Comparison of ENCODE assay signal across 14 cellular contexts in the genomic region with DNA sequence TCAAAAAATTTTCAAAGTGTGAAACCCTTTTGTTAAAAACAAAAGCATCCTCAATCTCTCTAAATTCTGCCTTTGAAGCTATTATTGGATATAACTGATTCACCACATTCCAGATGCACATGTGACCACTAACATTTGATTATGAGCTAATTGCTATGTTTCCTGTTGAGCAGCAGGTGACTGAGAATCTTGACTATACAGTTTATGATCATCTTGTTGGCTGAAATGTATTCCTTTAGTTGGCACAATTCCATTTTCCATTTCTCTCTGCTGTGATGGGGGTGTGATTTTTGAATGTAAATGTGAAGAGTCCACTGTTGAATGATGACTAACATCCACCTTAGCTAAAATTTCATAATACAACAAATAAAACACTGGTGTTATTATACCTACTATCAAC. TPM values are rescaled to one million over a fixed set of nuclear protein-coding genes. Genes with fewer than 3 reads are reported as not detected.
DNase-seq lines count a peak whose midpoint lies in the region; ATAC-seq, FAIRE-seq and TF ChIP-seq lines count a peak whose summit lies in the region.
"Had no signal": no experiment of that assay in that cellular context is flagged by ENCODE, and none has a peak within 500 bp of the region (broad histone marks: within the 10 kb centered on the region; RNA-seq: fewer than 3 reads in every experiment).

No MANE protein-coding gene starts in this region.

- no peak overlapping the region for H3K4me3 ChIP-seq in SK-N-SH (ENCODE audit: low read depth in 2 of 2, low read length in 1 of 2)
- H3K4me3 ChIP-seq in mesenchymal stem cell (ENCODE audit: insufficient read depth in 1 of 2, low read depth in 1 of 2, low read length in 2 of 2) = no peak overlapping the region
- no peak overlapping the region for H3K4me3 ChIP-seq in upper lobe of right lung
- H3K4me3 ChIP-seq: hepatocyte, Peyer's patch, skin epidermis had no signal

- H3K4me2 ChIP-seq in SK-N-SH (no peak overlapping the region), mesenchymal stem cell (ENCODE audit: low read length, poor library complexity, severe bottlenecking) (no peak overlapping the region)
- H3K4me2 ChIP-seq: hepatocyte had no signal

- H4K91ac ChIP-seq in mesenchymal stem cell (ENCODE audit: low read length) = no peak overlapping the region

- H3K27ac ChIP-seq in SK-N-SH (ENCODE audit: low read depth in 2 of 2, low read length in 1 of 2) (no peak overlapping the region), mesenchymal stem cell (ENCODE audit: low read length, poor library complexity, severe bottlenecking) (peak overlapping the region; percentile 74), upper lobe of right lung (no peak overlapping the region)
- H3K27ac ChIP-seq: hepatocyte, Peyer's patch, skin epidermis had no signal

- no peak for FAIRE-seq in GM12892 (lab: Jason Lieb, UNC)

- H3K14ac ChIP-seq in mesenchymal stem cell (ENCODE audit: low read length in 2 of 2) = no peak overlapping the region

- H3K79me2 ChIP-seq in SK-N-SH (ENCODE audit: insufficient read depth) = peaks cover 16% of the 10 kb centered on the region; the same call in 1 of the 2 replicates
- H3K79me2 ChIP-seq: hepatocyte had no signal

- no peak for TF ChIP-seq POLR2A in GM12892 (IDR thresholded peaks at IDR 0.05; ENCODE audit: low read depth, low read length)

- no peaks in the 10 kb centered on the region for H3K27me3 ChIP-seq in SK-N-SH (ENCODE audit: insufficient read depth)
- no peaks in the 10 kb centered on the region for H3K27me3 ChIP-seq in mesenchymal stem cell (ENCODE audit: control insufficient read depth in 1 of 2, insufficient read depth in 1 of 2, low read length in 2 of 2)
- no peaks in the 10 kb centered on the region for H3K27me3 ChIP-seq in upper lobe of right lung
- H3K27me3 ChIP-seq: hepatocyte, Peyer's patch had no signal

- H4K20me1 ChIP-seq in SK-N-SH (ENCODE audit: insufficient read depth) = no peaks in the 10 kb centered on the region

- H2BK12ac ChIP-seq in mesenchymal stem cell (ENCODE audit: low read length in 2 of 2) = no peak overlapping the region

- peaks cover 7% of the 10 kb centered on the region for H3F3A ChIP-seq in SK-N-SH (replicated peaks; ENCODE audit: insufficient read depth)

- peaks cover 8% of the 10 kb centered on the region for H3K79me1 ChIP-seq in mesenchymal stem cell (replicated peaks; ENCODE audit: low read length, poor library complexity, severe bottlenecking)

- no peak overlapping the region for H2BK120ac ChIP-seq in mesenchymal stem cell (ENCODE audit: low read depth, low read length)

- POLR2A ChIA-PET in SK-N-SH (lab: Yijun Ruan, JAX) = no interaction called here

- TF ChIP-seq RAD21 in SK-N-SH (IDR thresholded peaks at IDR 0.05; ENCODE audit: low read length) = no peak

- DNase-seq in SK-N-SH (no peak), NCI-H1436 treated with DMSO at 0.1 percent for 48 hours (lab: John Stamatoyannopoulos, UW) (peak; percentile 92), SK-MEL-5 (ENCODE audit: low read depth, low spot score) (peak; percentile 51), mesenchymal stem cell (no peak), upper lobe of right lung (no peak), GOT3 (lab: John Stamatoyannopoulos, UW) (no peak), GM12892 (ENCODE audit: insufficient read length) (no peak)
- DNase-seq: activated naive CD4-positive, alpha-beta T cell treated with Interleukin-2 at 50 U/mL for 16 hours; midbrain; Peyer's patch had no signal

- ATAC-seq in SK-N-SH treated with all-trans-retinoic acid at 6 μM for 48 hours = no peak; the same call in 1 of the 3 replicates
- no peak for ATAC-seq in upper lobe of right lung
- ATAC-seq: activated CD4-positive, CD25-positive, alpha-beta regulatory T cell treated with anti-CD3 and anti-CD28 coated beads, Interleukin-2, amount 50 U/mL, for 24 hours had no signal

- H3K9me2 ChIP-seq in SK-N-SH = no peaks in the 10 kb centered on the region

- CTCF ChIA-PET in SK-N-SH (lab: Yijun Ruan, JAX) = no interaction called here

- H3K9ac ChIP-seq in SK-N-SH (no peak overlapping the region), mesenchymal stem cell (ENCODE audit: low read length) (no peak overlapping the region)

- no peak for TF ChIP-seq CTCF in SK-N-SH (IDR thresholded peaks at IDR 0.05)
- no peak for TF ChIP-seq CTCF in upper lobe of right lung (IDR thresholded peaks at IDR 0.05)

- H3K23ac ChIP-seq in mesenchymal stem cell (ENCODE audit: low read length in 2 of 2) = no peak overlapping the region

- in situ Hi-C loops in SK-MEL-5 (cut with HindIII; ENCODE audit: low pct_unique_long_range_greater_than_20kb, low sequenced_read_pairs) = no loop called here

- H3K9me3 ChIP-seq in SK-N-SH (no peaks in the 10 kb centered on the region), mesenchymal stem cell (ENCODE audit: control insufficient read depth, low read length) (no peaks in the 10 kb centered on the region), upper lobe of right lung (no peaks in the 10 kb centered on the region)
- H3K9me3 ChIP-seq: Peyer's patch had no signal

- no peak overlapping the region for H4K8ac ChIP-seq in mesenchymal stem cell (ENCODE audit: low read length)

- TF ChIP-seq EP300 in SK-N-SH (IDR thresholded peaks at IDR 0.05; ENCODE audit: borderline replicate concordance in 1 of 2, low read depth in 1 of 2, low read length in 1 of 2) = no peak

- H2AFZ ChIP-seq in SK-N-SH (ENCODE audit: low read depth) (no peak overlapping the region), mesenchymal stem cell (ENCODE audit: low read depth, low read length) (no peak overlapping the region)
- H2AFZ ChIP-seq: hepatocyte had no signal

- H2AK5ac ChIP-seq in mesenchymal stem cell (ENCODE audit: low read length, severe bottlenecking) = no peak overlapping the region

- intact Hi-C loops in upper lobe of right lung (cut with DNase I) = no loop called here

- H2BK5ac ChIP-seq in mesenchymal stem cell (ENCODE audit: low read depth, low read length, poor library complexity, severe bottlenecking) = no peak overlapping the region

- H3K18ac ChIP-seq in mesenchymal stem cell (ENCODE audit: low read depth in 1 of 2, low read length in 2 of 2) = no peak overlapping the region

- no peak overlapping the region for H3K4ac ChIP-seq in mesenchymal stem cell (ENCODE audit: low read depth in 1 of 2, low read length in 2 of 2)

- H3K36me3 ChIP-seq in SK-N-SH (replicated peaks in 1 of 2; ENCODE audit: control insufficient read depth in 1 of 2, insufficient read depth in 2 of 2, low read length in 1 of 2) (peaks cover 47 to 60% of the 10 kb centered on the region in 2 experiments), mesenchymal stem cell (ENCODE audit: control insufficient read depth in 1 of 2, insufficient read depth in 2 of 2, low read depth in 1 of 2, low read length in 2 of 2) (peaks cover 6 to 63% of the 10 kb centered on the region in 2 experiments), upper lobe of right lung (peaks cover 58% of the 10 kb centered on the region)

- H3K4me1 ChIP-seq in SK-N-SH (ENCODE audit: control insufficient read depth in 1 of 2, insufficient read depth in 2 of 2, low read depth in 1 of 2, low read length in 1 of 2) (no peaks in the 10 kb centered on the region; a peak in 1 of 4 replicates), mesenchymal stem cell (ENCODE audit: control insufficient read depth, insufficient read depth, low read depth, low read length) (peaks cover 2% of the 10 kb centered on the region), upper lobe of right lung (no peaks in the 10 kb centered on the region)
- H3K4me1 ChIP-seq: Peyer's patch had no signal

- H2BK15ac ChIP-seq in mesenchymal stem cell (ENCODE audit: low read depth, poor library complexity, severe bottlenecking) = no peak overlapping the region

TF ChIP-seq in SK-N-SH, 30 proteins besides CTCF, POLR2A, EP300 and RAD21 (continues in another document):
- no peak for TF ChIP-seq MEF2A (IDR thresholded peaks at IDR 0.05; ENCODE audit: borderline replicate concordance, low read depth)

RNA-seq across cellular contexts. Expression of a gene that starts 10.7 kb away (rescaled TPM):
- 5.2 and 6.7 TPM in 2 replicates for polyA plus RNA-seq in SK-N-SH (2012; rRNA removed)
- polyA plus RNA-seq in SK-N-SH (2012; cell fraction: cytosol; rRNA removed) = 7.4 and 7.5 TPM in 2 replicates
- 2.4 and 4.0 TPM in 2 replicates for polyA plus RNA-seq in SK-N-SH (2012; cell fraction: nucleus; rRNA removed)
- total RNA-seq in SK-MEL-5 (2014; rRNA removed; shearing (Covaris generic)) = 13.7 and 15.3 TPM in 2 replicates
- polyA plus RNA-seq in SK-MEL-5 (2015; cell fraction: cytosol; rRNA removed) = 11.2 and 13.9 TPM in 2 replicates
- 21.5 and 22.8 TPM in 2 replicates for polyA plus RNA-seq in SK-MEL-5 (2015; cell fraction: nucleus; rRNA removed)
- polyA plus RNA-seq in mesenchymal stem cell (2013, experiment 1 of 2) = 20.8 TPM
- 22.0 TPM for polyA plus RNA-seq in mesenchymal stem cell (2013, experiment 2 of 2)
- total RNA-seq in upper lobe of right lung = 21.0 TPM
- 7.3 TPM for polyA plus RNA-seq in GM12892 (2012; ENCODE audit: missing spikeins)

RNA-seq across cellular contexts. Expression of a gene that starts 39.9 kb away (rescaled TPM):
- polyA plus RNA-seq in SK-N-SH (2012; rRNA removed) = 0.23 and 0.49 TPM in 2 replicates
- 0.35 and 0.41 TPM in 2 replicates for polyA plus RNA-seq in SK-N-SH (2012; cell fraction: cytosol; rRNA removed)
- polyA plus RNA-seq in SK-N-SH (2012; cell fraction: nucleus; rRNA removed) = 0.35 and 0.38 TPM in 2 replicates
- total RNA-seq in SK-MEL-5 (2014; rRNA removed; shearing (Covaris generic)) = 0.21 and 0.58 TPM in 2 replicates
- 0.09 and 0.11 TPM in 2 replicates for polyA plus RNA-seq in SK-MEL-5 (2015; cell fraction: cytosol; rRNA removed)
- 1.2 and 13.4 TPM in 2 replicates for polyA plus RNA-seq in SK-MEL-5 (2015; cell fraction: nucleus; rRNA removed)
- polyA plus RNA-seq in mesenchymal stem cell (2013, experiment 1 of 2) = 0.36 TPM
- polyA plus RNA-seq in mesenchymal stem cell (2013, experiment 2 of 2) = 0.29 TPM
- total RNA-seq in upper lobe of right lung = 47.1 TPM
- polyA plus RNA-seq in GM12892 (2012; ENCODE audit: missing spikeins) = 0.64 TPM

RNA-seq across cellular contexts. Expression of a gene that starts 44.0 kb away (rescaled TPM):
- 16.4 and 17.1 TPM in 2 replicates for polyA plus RNA-seq in SK-N-SH (2012; rRNA removed)
- polyA plus RNA-seq in SK-N-SH (2012; cell fraction: cytosol; rRNA removed) = 20.8 and 21.6 TPM in 2 replicates
- polyA plus RNA-seq in SK-N-SH (2012; cell fraction: nucleus; rRNA removed) = 7.0 and 11.4 TPM in 2 replicates
- total RNA-seq in SK-MEL-5 (2014; rRNA removed; shearing (Covaris generic)) = 55.3 and 60.5 TPM in 2 replicates
- 83.7 and 105 TPM in 2 replicates for polyA plus RNA-seq in SK-MEL-5 (2015; cell fraction: cytosol; rRNA removed)
- polyA plus RNA-seq in SK-MEL-5 (2015; cell fraction: nucleus; rRNA removed) = 66.8 and 92.8 TPM in 2 replicates
- 6.6 TPM for polyA plus RNA-seq in mesenchymal stem cell (2013, experiment 1 of 2)
- polyA plus RNA-seq in mesenchymal stem cell (2013, experiment 2 of 2) = 6.2 TPM
- 0.93 TPM for total RNA-seq in upper lobe of right lung
- polyA plus RNA-seq in GM12892 (2012; ENCODE audit: missing spikeins) = 19.5 TPM

RNA-seq across cellular contexts. Expression of a gene that starts 44.1 kb away (rescaled TPM):
- 2.0 and 3.2 TPM in 2 replicates for polyA plus RNA-seq in SK-N-SH (2012; rRNA removed)
- 3.7 and 3.9 TPM in 2 replicates for polyA plus RNA-seq in SK-N-SH (2012; cell fraction: cytosol; rRNA removed)
- polyA plus RNA-seq in SK-N-SH (2012; cell fraction: nucleus; rRNA removed) = 3.4 and 3.5 TPM in 2 replicates
- 8.4 and 10.7 TPM in 2 replicates for total RNA-seq in SK-MEL-5 (2014; rRNA removed; shearing (Covaris generic))
- polyA plus RNA-seq in SK-MEL-5 (2015; cell fraction: cytosol; rRNA removed) = 11.3 and 12.8 TPM in 2 replicates
- polyA plus RNA-seq in SK-MEL-5 (2015; cell fraction: nucleus; rRNA removed) = 17.9 and 26.7 TPM in 2 replicates
- polyA plus RNA-seq in mesenchymal stem cell (2013, experiment 1 of 2) = 3.5 TPM
- 3.6 TPM for polyA plus RNA-seq in mesenchymal stem cell (2013, experiment 2 of 2)
- total RNA-seq in upper lobe of right lung = 4.5 TPM
- 4.3 TPM for polyA plus RNA-seq in GM12892 (2012; ENCODE audit: missing spikeins)

Comparison
In these comparisons a context has a peak if more than half of its experiments do, and no peak if none do; other contexts are left out.
1. DNase-seq: peak in NCI-H1436 treated with DMSO at 0.1 percent for 48 hours (single experiment) and SK-MEL-5 (single experiment); none in SK-N-SH (single experiment), mesenchymal stem cell (single experiment), upper lobe of right lung (single experiment), GOT3 (single experiment) and GM12892 (single experiment).
2. RNA of a gene that starts 39.9 kb away (total RNA-seq): 47.1 TPM in upper lobe of right lung (single experiment); 0.21 to 0.58 TPM in SK-MEL-5; every median in the first group is over 10 times any median in the second.
3. RNA of a gene that starts 44.0 kb away (total RNA-seq): 55.3 to 60.5 TPM in SK-MEL-5; 0.93 TPM in upper lobe of right lung (single experiment); every median in the first group is over 10 times any median in the second.